1 cellular context compared by ENCODE assay signal in the genomic region with DNA sequence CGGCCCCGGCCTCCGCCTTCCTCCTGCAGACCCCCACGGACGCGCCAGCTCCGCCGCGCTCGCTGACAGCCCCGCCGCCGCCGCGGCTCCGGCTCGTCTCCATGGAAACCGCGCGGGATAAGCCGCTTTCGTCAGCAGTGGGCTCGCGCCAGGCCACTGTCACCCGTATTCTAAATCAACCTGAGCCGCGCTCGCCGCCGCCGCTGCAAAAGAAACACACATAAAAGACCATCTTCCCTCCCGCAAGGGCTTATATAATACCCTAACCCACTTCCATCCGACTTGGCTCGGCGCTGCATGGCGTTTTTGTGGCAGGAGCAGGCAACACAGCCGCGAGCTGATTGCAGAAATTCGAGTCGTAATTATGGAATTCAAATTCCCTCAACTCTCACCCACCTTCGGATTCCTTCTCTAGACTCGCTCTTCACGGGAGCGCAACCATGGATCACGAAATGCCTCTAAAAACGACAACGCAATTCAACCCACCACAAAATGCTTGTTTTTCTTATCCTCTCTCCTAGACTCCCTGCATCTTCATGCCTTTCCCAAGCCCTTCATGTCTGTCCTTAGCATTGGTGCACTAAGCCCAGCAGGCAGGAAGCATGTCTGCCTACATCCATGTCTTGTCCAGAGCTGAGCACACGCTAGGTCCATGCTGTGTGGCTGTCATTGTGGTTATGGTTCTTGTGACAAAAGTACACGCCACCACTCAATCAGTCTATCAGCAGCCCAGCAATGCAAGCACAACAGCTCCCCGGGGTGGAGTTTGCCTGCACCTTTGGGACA.
TF ChIP-seq lines count a peak whose summit lies in the region.

A gene with protein sequence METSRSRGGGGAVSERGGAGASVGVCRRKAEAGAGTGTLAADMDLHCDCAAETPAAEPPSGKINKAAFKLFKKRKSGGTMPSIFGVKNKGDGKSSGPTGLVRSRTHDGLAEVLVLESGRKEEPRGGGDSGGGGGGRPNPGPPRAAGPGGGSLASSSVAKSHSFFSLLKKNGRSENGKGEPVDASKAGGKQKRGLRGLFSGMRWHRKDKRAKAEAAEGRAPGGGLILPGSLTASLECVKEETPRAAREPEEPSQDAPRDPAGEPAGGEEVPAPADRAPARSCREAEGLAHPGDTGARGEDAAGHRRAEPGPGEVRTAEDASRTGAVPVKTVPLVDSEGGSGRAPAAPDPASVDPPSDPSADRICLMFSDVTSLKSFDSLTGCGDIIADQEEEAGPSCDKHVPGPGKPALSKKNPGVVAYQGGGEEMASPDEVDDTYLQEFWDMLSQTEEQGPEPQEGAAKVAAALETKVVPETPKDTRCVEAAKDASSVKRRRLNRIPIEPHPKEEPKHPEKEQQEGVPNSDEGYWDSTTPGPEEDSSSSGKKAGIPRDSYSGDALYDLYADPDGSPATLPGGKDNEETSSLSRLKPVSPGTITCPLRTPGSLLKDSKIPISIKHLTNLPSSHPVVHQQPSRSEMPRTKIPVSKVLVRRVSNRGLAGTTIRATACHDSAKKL (minus strand): TSS at position 772 of the 786 bp plus-strand sequence. CDS start 669 bp downstream, at position 103.

TF ChIP-seq in H1, 55 proteins besides CTCF, POLR2A, EP300 and RAD21:
- TF ChIP-seq JUND (IDR thresholded peaks at IDR 0.05; ENCODE audit: low read length): no peak
- TF ChIP-seq JUN (IDR thresholded peaks at IDR 0.05; ENCODE audit: low read depth, low read length): no peak
- TF ChIP-seq SP4 (IDR thresholded peaks at IDR 0.05; ENCODE audit: low read length): no peak
- TF ChIP-seq KDM4A (IDR thresholded peaks at IDR 0.05; ENCODE audit: low read depth, low read length, severe bottlenecking): peak; percentile 4
- TF ChIP-seq SIX5 (IDR thresholded peaks at IDR 0.05; ENCODE audit: low read depth, low read length): no peak
- no peak for TF ChIP-seq CBX8 (IDR thresholded peaks at IDR 0.05; ENCODE audit: borderline replicate concordance, low read depth, low read length)
- no peak for TF ChIP-seq FOSL1 (IDR thresholded peaks at IDR 0.05; ENCODE audit: insufficient read depth, low read depth, low read length)
- TF ChIP-seq SUZ12 (IDR thresholded peaks at IDR 0.05; ENCODE audit: low read length): peak; percentile 85; the same call in 1 of the 2 replicates
- no peak for TF ChIP-seq SIN3A (conservative IDR thresholded peaks at IDR 0.05 in 1 of 2, IDR thresholded peaks at IDR 0.05 in 1 of 2; ENCODE audit: low read depth in 1 of 2, low read length in 2 of 2)
- TF ChIP-seq POU5F1 (IDR thresholded peaks at IDR 0.05; ENCODE audit: low read depth, low read length): no peak
- no peak for TF ChIP-seq HDAC6 (IDR thresholded peaks at IDR 0.05; ENCODE audit: low read depth, low read length)
- TF ChIP-seq CHD1 (IDR thresholded peaks at IDR 0.05; ENCODE audit: low read depth, low read length): no peak
- no peak for TF ChIP-seq TCF12 (IDR thresholded peaks at IDR 0.05; ENCODE audit: low read depth, low read length)
- TF ChIP-seq CREB1 (IDR thresholded peaks at IDR 0.05): no peak
- TF ChIP-seq CEBPB (IDR thresholded peaks at IDR 0.05; ENCODE audit: low read depth, low read length): no peak
- TF ChIP-seq, protein P1, sequence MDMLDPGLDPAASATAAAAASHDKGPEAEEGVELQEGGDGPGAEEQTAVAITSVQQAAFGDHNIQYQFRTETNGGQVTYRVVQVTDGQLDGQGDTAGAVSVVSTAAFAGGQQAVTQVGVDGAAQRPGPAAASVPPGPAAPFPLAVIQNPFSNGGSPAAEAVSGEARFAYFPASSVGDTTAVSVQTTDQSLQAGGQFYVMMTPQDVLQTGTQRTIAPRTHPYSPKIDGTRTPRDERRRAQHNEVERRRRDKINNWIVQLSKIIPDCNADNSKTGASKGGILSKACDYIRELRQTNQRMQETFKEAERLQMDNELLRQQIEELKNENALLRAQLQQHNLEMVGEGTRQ (IDR thresholded peaks at IDR 0.05; ENCODE audit: low read length): no peak
- no peak for TF ChIP-seq TAF7 (optimal IDR thresholded peaks at IDR 0.05; ENCODE audit: borderline replicate concordance, low read depth, low read length)
- no peak for TF ChIP-seq TBP (IDR thresholded peaks at IDR 0.05; ENCODE audit: low read depth, low read length)
- TF ChIP-seq ZNF274 (IDR thresholded peaks at IDR 0.05; ENCODE audit: borderline replicate concordance, extremely low read depth, low read length): no peak
- TF ChIP-seq HDAC2 (IDR thresholded peaks at IDR 0.05; ENCODE audit: borderline replicate concordance in 1 of 2, low read depth in 2 of 2, low read length in 2 of 2): no peak
- no peak for TF ChIP-seq RNF2 (IDR thresholded peaks at IDR 0.05; ENCODE audit: borderline replicate concordance, low read depth, low read length, missing control alignments, poor library complexity, severe bottlenecking)
- TF ChIP-seq EGR1 (IDR thresholded peaks at IDR 0.05; ENCODE audit: borderline replicate concordance, low read depth, low read length): no peak
- peak; percentile 86 for TF ChIP-seq EZH2 (IDR thresholded peaks at IDR 0.05; ENCODE audit: low read depth, low read length, severe bottlenecking)
- TF ChIP-seq RXRA (IDR thresholded peaks at IDR 0.05; ENCODE audit: insufficient read depth, low read depth, low read length): no peak
